14 cellular contexts compared by ENCODE assay signal in genomic region chr6:106159531-106159940, GRCh38.
DNase-seq lines count a peak whose midpoint lies in the region; ATAC-seq and TF ChIP-seq lines count a peak whose summit lies in the region.
"Had no signal": no experiment of that assay in that cellular context is flagged by ENCODE, and none has a peak within 500 bp of the region (broad histone marks: within the 10 kb centered on the region; RNA-seq: fewer than 3 reads in every experiment).

No MANE protein-coding gene starts in this region.

- ATAC-seq in GM21825 (IDR thresholded peaks at IDR 0.05; ENCODE audit: unreplicated experiment) (no peak), GM19455 (IDR thresholded peaks at IDR 0.05; ENCODE audit: unreplicated experiment) (no peak)

- TF ChIP-seq CTCF in astrocyte of the cerebellum (IDR thresholded peaks at IDR 0.05; ENCODE audit: low read depth, low read length, missing control alignments) (no peak), Peyer's patch (IDR thresholded peaks at IDR 0.05) (no peak)

- H3K9me3 ChIP-seq in Peyer's patch: no peaks in the 10 kb centered on the region
- H3K9me3 ChIP-seq: right atrium auricular region had no signal

- DNase-seq in AG08395 (ENCODE audit: low spot score) (peak; percentile 95), HT1080 (ENCODE audit: low read depth) (peak; percentile 91), astrocyte of the cerebellum (ENCODE audit: low read depth) (peak; percentile 91), iris pigment epithelial cell (ENCODE audit: low read depth) (peak; percentile 87), GOT3 (lab: John Stamatoyannopoulos, UW) (no peak), Peyer's patch (no peak)
- DNase-seq: activated effector memory CD4-positive, alpha-beta T cell treated with anti-CD3 and anti-CD28 coated beads, Interleukin-2, amount 50 U/mL, for 16 hours; H7; NCI-H526 had no signal

- no peaks in the 10 kb centered on the region for H3K36me3 ChIP-seq in Peyer's patch
- H3K36me3 ChIP-seq: right atrium auricular region had no signal

- no peak for TF ChIP-seq POLR2A in Peyer's patch (IDR thresholded peaks at IDR 0.05)

- H3K4me3 ChIP-seq in astrocyte of the cerebellum (ENCODE audit: low read depth, low read length): no peak overlapping the region
- H3K4me3 ChIP-seq in Peyer's patch: no peak overlapping the region
- H3K4me3 ChIP-seq: right atrium auricular region had no signal

- no peak overlapping the region for H3K27ac ChIP-seq in Peyer's patch
- H3K27ac ChIP-seq: C4-2B, KMS-11, right atrium auricular region had no signal

- H3K4me1 ChIP-seq in Peyer's patch: peaks cover 4 to 13% (median 7%) of the 10 kb centered on the region in 4 donors
- H3K4me1 ChIP-seq: right atrium auricular region had no signal

- in situ Hi-C loops in astrocyte of the cerebellum (cut with HindIII; ENCODE audit: low sequenced_read_pairs): no loop called here

- no peaks in the 10 kb centered on the region for H3K27me3 ChIP-seq in Peyer's patch
- H3K27me3 ChIP-seq: right atrium auricular region had no signal

Comparison
In these comparisons a context has a peak if more than half of its experiments do, and no peak if none do; other contexts are left out.
1. DNase-seq: peak in AG08395 (single experiment), HT1080 (single experiment), astrocyte of the cerebellum (single experiment) and iris pigment epithelial cell (single experiment); none in GOT3 (single experiment) and Peyer's patch (0 of 3).